In genomic region chr14:75249251-75249957, GRCh38 we compare ENCODE assay signal across 8 cellular contexts. TPM values are rescaled to one million over a fixed set of nuclear protein-coding genes. Genes with fewer than 3 reads are reported as not detected.
A peak's percentile ranks its signal among the peaks of the same experiment; 100 is the strongest.
DNase-seq lines count a peak whose midpoint lies in the region; ATAC-seq and TF ChIP-seq lines count a peak whose summit lies in the region.

No MANE protein-coding gene starts in this region.

- H3K79me1 ChIP-seq in neuronal stem cell (ENCODE audit: low read depth, low read length), result no peaks in the 10 kb centered on the region

- peak; percentile 30 for ATAC-seq in Right ventricle myocardium superior (ENCODE audit: poor library complexity)
- peak; percentile 88 for ATAC-seq in HG03175 (IDR thresholded peaks at IDR 0.05; ENCODE audit: unreplicated experiment)
- ATAC-seq in PC-3, result peak; percentile 40; the same call in 1 of the 2 replicates
- ATAC-seq in psoas muscle, result peak; percentile 84 to 91 (median 86)

- H3K23ac ChIP-seq in neuronal stem cell (ENCODE audit: low read depth, low read length, poor library complexity), result no peak overlapping the region

- H4K8ac ChIP-seq in neuronal stem cell (ENCODE audit: low read depth, low read length), result no peak overlapping the region

- no peak overlapping the region for H2BK120ac ChIP-seq in neuronal stem cell (ENCODE audit: low read depth, low read length)

- no peaks in the 10 kb centered on the region for H4K20me1 ChIP-seq in PC-3 (ENCODE audit: low read length)

- H2BK5ac ChIP-seq in neuronal stem cell (ENCODE audit: low read length), result no peak overlapping the region

- H3K9ac ChIP-seq in PC-3 (ENCODE audit: low read length) (no peak overlapping the region), neuronal stem cell (ENCODE audit: low read depth, low read length, poor library complexity) (no peak overlapping the region)

- CTCF ChIA-PET in PC-3 (lab: Charles Lee), result no interaction called here

- H3K4me2 ChIP-seq in PC-3 (ENCODE audit: low read length) (no peak overlapping the region), neuronal stem cell (ENCODE audit: insufficient read depth, low read length, poor library complexity, severe bottlenecking) (no peak overlapping the region)

- H3K27me3 ChIP-seq in PC-3 (ENCODE audit: low read length) (no peaks in the 10 kb centered on the region), psoas muscle (ENCODE audit: insufficient read depth in 3 of 3, low read length in 2 of 3) (no peaks in the 10 kb centered on the region), neuronal stem cell (ENCODE audit: control insufficient read depth in 3 of 3, insufficient read depth in 3 of 3, low read depth in 1 of 3, low read length in 3 of 3) (peaks cover 0 to 22% (median 0%) of the 10 kb centered on the region in 3 experiments)

- no peak overlapping the region for H3K27ac ChIP-seq in PC-3 (ENCODE audit: low read length)
- peak overlapping the region; percentile 95 for H3K27ac ChIP-seq in psoas muscle
- no peak overlapping the region for H3K27ac ChIP-seq in neuronal stem cell (replicated peaks; ENCODE audit: low read length)

- H3K36me3 ChIP-seq in PC-3 (ENCODE audit: low read depth, low read length) (no peaks in the 10 kb centered on the region), psoas muscle (ENCODE audit: insufficient read depth in 1 of 2, low read depth in 1 of 2) (no peaks in the 10 kb centered on the region), neuronal stem cell (replicated peaks in 1 of 2; ENCODE audit: control insufficient read depth in 2 of 2, insufficient read depth in 2 of 2, low read length in 2 of 2) (no peaks in the 10 kb centered on the region)

- H3F3A ChIP-seq in PC-3 (ENCODE audit: low read length, unreplicated experiment), result no peaks in the 10 kb centered on the region

- H3K4me1 ChIP-seq in PC-3 (ENCODE audit: insufficient read depth, low read length) (peaks cover 5% of the 10 kb centered on the region), psoas muscle (peaks cover 35% of the 10 kb centered on the region), neuronal stem cell (ENCODE audit: control insufficient read depth in 2 of 2, insufficient read depth in 1 of 2, low read depth in 1 of 2, low read length in 2 of 2) (no peaks in the 10 kb centered on the region)

- H4K91ac ChIP-seq in neuronal stem cell (ENCODE audit: low read depth, low read length, poor library complexity), result no peak overlapping the region

- POLR2A ChIA-PET in PC-3 (lab: Charles Lee; ENCODE audit: unreplicated experiment), result no interaction called here

- H3K9me2 ChIP-seq in PC-3 (replicated peaks; ENCODE audit: low read length), result no peaks in the 10 kb centered on the region

- WGBS in psoas muscle, 3 donors, result 30 to 36% (median 30%) methylated on average over 10 of the region's 10 CpGs
- WGBS in neuronal stem cell (ENCODE audit: extremely low coverage in 2 of 2, insufficient read length in 2 of 2, insufficient replicate concordance in 1 of 2), 2 donors, result no CpG with 5 or more reads among the region's 10 CpGs

- H2BK12ac ChIP-seq in neuronal stem cell (ENCODE audit: low read length), result no peak overlapping the region

- H2AFZ ChIP-seq in PC-3 (ENCODE audit: low read length), result no peak overlapping the region
- H2AFZ ChIP-seq in neuronal stem cell (ENCODE audit: low read length), result no peak overlapping the region

- no peak overlapping the region for H3K18ac ChIP-seq in neuronal stem cell (ENCODE audit: low read length)

- no peak overlapping the region for H2BK15ac ChIP-seq in neuronal stem cell (ENCODE audit: low read length)

- intact Hi-C loops in Right ventricle myocardium superior (cut with DNase I), result no loop called here
- intact Hi-C loops in cardiac septum (cut with DNase I), result no loop called here
- intact Hi-C loops in PC-3 (cut with micrococcal nuclease), result no loop called here
- intact Hi-C loops in psoas muscle (cut with DNase I), result loop anchor here in 1 of 2 donors (10.0 kb wide), 1 partner anchor 45 kb away; no protein-coding TSS in a partner anchor

- H3K79me2 ChIP-seq in PC-3 (ENCODE audit: low read length), result no peaks in the 10 kb centered on the region

- H3K4me3 ChIP-seq in PC-3 (ENCODE audit: low read length) (no peak overlapping the region), psoas muscle (no peak overlapping the region), neuronal stem cell (ENCODE audit: low read length in 2 of 2) (no peak overlapping the region)

- H3K14ac ChIP-seq in neuronal stem cell (ENCODE audit: low read length), result no peak overlapping the region

- H2AK5ac ChIP-seq in neuronal stem cell (ENCODE audit: low read depth, low read length), result no peak overlapping the region

- no peak overlapping the region for H3K4ac ChIP-seq in neuronal stem cell (ENCODE audit: low read length)

- TF ChIP-seq CTCF in PC-3 (conservative IDR thresholded peaks at IDR 0.05; ENCODE audit: low read depth, low read length), result no peak
- TF ChIP-seq CTCF in psoas muscle (IDR thresholded peaks at IDR 0.05), result no peak

- BruUV-seq in PC-3 (replicated peaks; lab: Mats Ljungman, UMichigan), result no TSS peak

- no peaks in the 10 kb centered on the region for H3K9me3 ChIP-seq in PC-3 (ENCODE audit: low read length)
- H3K9me3 ChIP-seq in psoas muscle, result no peaks in the 10 kb centered on the region
- H3K9me3 ChIP-seq in neuronal stem cell (replicated peaks in 1 of 2; ENCODE audit: control insufficient read depth in 2 of 2, insufficient read depth in 1 of 2, low read depth in 1 of 2, low read length in 2 of 2), result no peaks in the 10 kb centered on the region

- DNase-seq in Right ventricle myocardium superior (no peak), cardiac septum (ENCODE audit: low spot score) (no peak), PC-3 (peak; percentile 12), psoas muscle (peak; percentile 55 to 68), neuronal stem cell (ENCODE audit: low spot score) (no peak), NOMO-1 treated with dmso at 0.1 percent for 144 hours (lab: John Stamatoyannopoulos, UW; ENCODE audit: unreplicated experiment) (no peak)
- peak; percentile 72 for DNase-seq in activated gamma-delta T cell treated with anti-CD3 and anti-CD28 coated beads, Interleukin-2, amount 50 U/mL, for 16 hours (ENCODE audit: low read depth)

RNA-seq across cellular contexts. Expression of gene FOS, which starts 29.2 kb away (rescaled TPM):
- total RNA-seq in Right ventricle myocardium superior (11.9 TPM), cardiac septum (25.8 TPM), PC-3 (2014; rRNA removed) (99.2 and 103 TPM in 2 replicates), psoas muscle (100 to 1,000 TPM in 2 of 4 donors, 10 to 100 TPM in 2; 20.7 to 279 (median 95.1) TPM)
- polyA plus RNA-seq in psoas muscle, result 10 to 100 TPM; 15.5 to 51.0 (median 33.8) TPM
- 20.4 TPM for polyA plus RNA-seq in neuronal stem cell (2013, experiment 1 of 2)
- 21.0 TPM for polyA plus RNA-seq in neuronal stem cell (2013, experiment 2 of 2)

Comparison
In these comparisons a context has a peak if more than half of its experiments do, and no peak if none do; other contexts are left out.
1. ATAC-seq: peak in every context shown above with its lines; median percentile 88 in HG03175; 86 in psoas muscle; 40 in PC-3; 30 in Right ventricle myocardium superior.
2. DNase-seq: peak in PC-3 (single experiment), activated gamma-delta T cell treated with anti-CD3 and anti-CD28 coated beads, Interleukin-2, amount 50 U/mL, for 16 hours (single experiment) and psoas muscle (2 of 2); none in Right ventricle myocardium superior (single experiment), cardiac septum (single experiment), neuronal stem cell (single experiment) and NOMO-1 treated with dmso at 0.1 percent for 144 hours (single experiment).